Comparison of ENCODE assay signal across 8 cellular contexts in genomic region chr4:74230902-74231499, GRCh38.
DNase-seq lines count a peak whose midpoint lies in the region; ATAC-seq and TF ChIP-seq lines count a peak whose summit lies in the region.

No MANE protein-coding gene starts in this region.

- WGBS in SK-N-SH (ENCODE audit: low lambda C conversion rate): 65% methylated on average over 7 of the region's 7 CpGs
- WGBS in right cardiac atrium: 27% methylated on average over 7 of the region's 7 CpGs

- no peaks in the 10 kb centered on the region for H3K79me2 ChIP-seq in SK-N-SH (ENCODE audit: insufficient read depth)

- TF ChIP-seq CTCF in SK-N-SH (IDR thresholded peaks at IDR 0.05) (no peak), GM13977 (IDR thresholded peaks at IDR 0.05; ENCODE audit: extremely low read depth, insufficient read depth, missing control alignments) (no peak)

- H3K4me1 ChIP-seq in SK-N-SH (ENCODE audit: control insufficient read depth in 1 of 2, insufficient read depth in 2 of 2, low read depth in 1 of 2, low read length in 1 of 2) (no peaks in the 10 kb centered on the region; a peak in 1 of 4 replicates), right cardiac atrium (ENCODE audit: control insufficient read depth, insufficient read depth, low read length) (no peaks in the 10 kb centered on the region)

- intact Hi-C loops in right cardiac atrium (cut with DNase I): no loop called here

- H3K9me3 ChIP-seq in SK-N-SH: no peaks in the 10 kb centered on the region
- H3K9me3 ChIP-seq in right cardiac atrium (ENCODE audit: control insufficient read depth, low read length): no peaks in the 10 kb centered on the region

- no peak overlapping the region for H3K9ac ChIP-seq in SK-N-SH

- H3K27me3 ChIP-seq in SK-N-SH (ENCODE audit: insufficient read depth) (no peaks in the 10 kb centered on the region), right cardiac atrium (ENCODE audit: control insufficient read depth, insufficient read depth) (no peaks in the 10 kb centered on the region)

- TF ChIP-seq RAD21 in SK-N-SH (IDR thresholded peaks at IDR 0.05; ENCODE audit: low read length): no peak

- no peak overlapping the region for H2AFZ ChIP-seq in SK-N-SH (ENCODE audit: low read depth)

- CTCF ChIA-PET in SK-N-SH (lab: Yijun Ruan, JAX): interaction anchor here (1.1 kb wide), 1 partner anchor 89 kb away, joined by 3 read pairs; no protein-coding TSS in a partner anchor

- H3F3A ChIP-seq in SK-N-SH (replicated peaks; ENCODE audit: insufficient read depth): no peaks in the 10 kb centered on the region

- no peak overlapping the region for H3K4me3 ChIP-seq in SK-N-SH (ENCODE audit: low read depth in 2 of 2, low read length in 1 of 2)
- H3K4me3 ChIP-seq in right cardiac atrium (ENCODE audit: low read length): no peak overlapping the region

- H3K27ac ChIP-seq in SK-N-SH (ENCODE audit: low read depth in 2 of 2, low read length in 1 of 2): no peak overlapping the region
- H3K27ac ChIP-seq in right cardiac atrium (ENCODE audit: low read length): no peak overlapping the region

- POLR2A ChIA-PET in SK-N-SH (lab: Yijun Ruan, JAX): no interaction called here

- in situ Hi-C loops in GM13977 (cut with MboI; ENCODE audit: low pct_unique_long_range_greater_than_20kb, low sequenced_read_pairs, unreplicated experiment): no loop called here

- ATAC-seq in HG02610 (IDR thresholded peaks at IDR 0.05; ENCODE audit: unreplicated experiment): peak; percentile 79
- peak; percentile 88 to 93 for ATAC-seq in right cardiac atrium

- no peak overlapping the region for H3K4me2 ChIP-seq in SK-N-SH

- TF ChIP-seq EP300 in SK-N-SH (IDR thresholded peaks at IDR 0.05; ENCODE audit: borderline replicate concordance in 1 of 2, low read depth in 1 of 2, low read length in 1 of 2): no peak

- DNase-seq in DMS53 treated with DMSO at 0.1 percent for 48 hours (lab: John Stamatoyannopoulos, UW; ENCODE audit: unreplicated experiment) (peak; percentile 20), SK-N-SH (no peak), right cardiac atrium (peak in 2 of 3 donors; percentile 43 to 49), T-helper 9 cell (no peak), NCI-H2196 (lab: John Stamatoyannopoulos, UW; ENCODE audit: unreplicated experiment) (no peak), GM13977 (ENCODE audit: low spot score) (no peak), NCI-H1436 (lab: John Stamatoyannopoulos, UW) (no peak)

- no peaks in the 10 kb centered on the region for H3K36me3 ChIP-seq in SK-N-SH (replicated peaks in 1 of 2; ENCODE audit: control insufficient read depth in 1 of 2, insufficient read depth in 2 of 2, low read length in 1 of 2)

- H4K20me1 ChIP-seq in SK-N-SH (ENCODE audit: insufficient read depth): no peaks in the 10 kb centered on the region

- H3K9me2 ChIP-seq in SK-N-SH: no peaks in the 10 kb centered on the region; the same call in 1 of the 2 replicates

TF ChIP-seq in SK-N-SH, 30 proteins besides CTCF, POLR2A, EP300 and RAD21:
- TF ChIP-seq PBX3 (IDR thresholded peaks at IDR 0.05): peak; percentile 60; the same call in 1 of the 2 replicates
- no peak for TF ChIP-seq EZH2phosphoT487 (IDR thresholded peaks at IDR 0.05; ENCODE audit: borderline replicate concordance, low read depth)
- TF ChIP-seq ZBTB33 (IDR thresholded peaks at IDR 0.05; ENCODE audit: borderline replicate concordance, low read depth): no peak
- no peak for TF ChIP-seq NFIC (IDR thresholded peaks at IDR 0.05; ENCODE audit: borderline replicate concordance)
- TF ChIP-seq TCF12 (IDR thresholded peaks at IDR 0.05): peak; percentile 13; the same call in 1 of the 2 replicates

Comparison
In these comparisons a context has a peak if more than half of its experiments do, and no peak if none do; other contexts are left out.
1. DNase-seq: peak in DMS53 treated with DMSO at 0.1 percent for 48 hours (single experiment) and right cardiac atrium (2 of 3); none in SK-N-SH (single experiment), T-helper 9 cell (single experiment), NCI-H2196 (single experiment), GM13977 (single experiment) and NCI-H1436 (single experiment).